Comparison of ENCODE assay signal across 1 cellular context in the genomic region with DNA sequence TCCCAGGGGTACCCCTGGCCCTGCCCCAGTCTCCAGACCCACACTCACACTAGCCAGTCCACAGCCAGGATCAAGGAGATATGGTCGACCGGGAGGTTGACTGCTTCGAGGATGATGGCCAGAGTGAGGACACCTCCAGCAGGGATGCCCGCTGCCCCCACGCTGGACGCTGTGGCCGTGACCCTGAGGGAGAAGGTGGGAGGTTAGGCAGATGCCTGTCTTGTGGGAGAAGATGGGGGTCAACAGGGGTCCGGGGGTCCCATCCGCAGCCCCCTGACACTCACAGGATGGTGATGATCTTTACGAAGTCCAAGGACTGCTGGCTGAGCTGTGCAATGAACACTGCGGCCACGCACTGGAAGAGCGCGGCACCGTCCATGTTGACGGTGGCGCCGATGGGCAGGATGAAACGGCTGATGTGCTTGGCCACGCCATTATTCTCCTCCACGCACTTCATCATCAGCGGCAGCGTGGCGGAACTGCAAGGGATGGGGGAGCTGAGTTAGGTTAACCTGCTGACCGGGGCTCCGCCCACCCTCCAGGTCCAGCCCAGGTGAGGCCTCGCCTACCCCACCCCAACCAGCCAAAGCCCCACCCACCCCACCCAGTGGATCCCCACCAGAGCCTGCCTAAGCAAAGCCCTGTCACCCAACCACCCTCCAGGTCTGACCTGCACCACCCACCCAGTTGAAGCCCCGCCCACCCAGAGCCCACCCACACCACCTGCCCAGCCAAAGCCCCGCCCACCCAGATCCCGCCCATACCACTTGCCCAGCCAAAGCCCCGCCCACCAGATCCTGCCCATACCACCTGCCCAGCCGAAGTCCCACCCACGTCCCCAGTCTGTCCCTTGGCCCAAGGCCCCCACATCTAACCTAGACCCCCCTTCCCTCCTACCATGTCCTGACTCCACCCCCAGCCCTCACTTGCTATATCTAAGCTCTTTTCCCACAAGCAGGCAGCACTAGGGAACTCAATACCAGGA.
TF ChIP-seq lines count a peak whose summit lies in the region.

No MANE protein-coding gene starts in this region.

TF ChIP-seq in HepG2, 621 proteins besides CTCF, POLR2A, EP300 and RAD21:
- TF ChIP-seq, protein P1, sequence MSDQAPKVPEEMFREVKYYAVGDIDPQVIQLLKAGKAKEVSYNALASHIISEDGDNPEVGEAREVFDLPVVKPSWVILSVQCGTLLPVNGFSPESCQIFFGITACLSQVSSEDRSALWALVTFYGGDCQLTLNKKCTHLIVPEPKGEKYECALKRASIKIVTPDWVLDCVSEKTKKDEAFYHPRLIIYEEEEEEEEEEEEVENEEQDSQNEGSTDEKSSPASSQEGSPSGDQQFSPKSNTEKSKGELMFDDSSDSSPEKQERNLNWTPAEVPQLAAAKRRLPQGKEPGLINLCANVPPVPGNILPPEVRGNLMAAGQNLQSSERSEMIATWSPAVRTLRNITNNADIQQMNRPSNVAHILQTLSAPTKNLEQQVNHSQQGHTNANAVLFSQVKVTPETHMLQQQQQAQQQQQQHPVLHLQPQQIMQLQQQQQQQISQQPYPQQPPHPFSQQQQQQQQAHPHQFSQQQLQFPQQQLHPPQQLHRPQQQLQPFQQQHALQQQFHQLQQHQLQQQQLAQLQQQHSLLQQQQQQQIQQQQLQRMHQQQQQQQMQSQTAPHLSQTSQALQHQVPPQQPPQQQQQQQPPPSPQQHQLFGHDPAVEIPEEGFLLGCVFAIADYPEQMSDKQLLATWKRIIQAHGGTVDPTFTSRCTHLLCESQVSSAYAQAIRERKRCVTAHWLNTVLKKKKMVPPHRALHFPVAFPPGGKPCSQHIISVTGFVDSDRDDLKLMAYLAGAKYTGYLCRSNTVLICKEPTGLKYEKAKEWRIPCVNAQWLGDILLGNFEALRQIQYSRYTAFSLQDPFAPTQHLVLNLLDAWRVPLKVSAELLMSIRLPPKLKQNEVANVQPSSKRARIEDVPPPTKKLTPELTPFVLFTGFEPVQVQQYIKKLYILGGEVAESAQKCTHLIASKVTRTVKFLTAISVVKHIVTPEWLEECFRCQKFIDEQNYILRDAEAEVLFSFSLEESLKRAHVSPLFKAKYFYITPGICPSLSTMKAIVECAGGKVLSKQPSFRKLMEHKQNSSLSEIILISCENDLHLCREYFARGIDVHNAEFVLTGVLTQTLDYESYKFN (CRISPR knock-in tag; conservative IDR thresholded peaks at IDR 0.05) = no peak
- TF ChIP-seq MNT (IDR thresholded peaks at IDR 0.05) (no peak), RBFOX2 (IDR thresholded peaks at IDR 0.05; ENCODE audit: low read depth, low read length) (peak; percentile 83), ZNF431 (CRISPR knock-in tag; IDR thresholded peaks at IDR 0.05; ENCODE audit: borderline replicate concordance, low read depth) (no peak), ATF1 (CRISPR knock-in tag; IDR thresholded peaks at IDR 0.05) (no peak), MED1 (CRISPR knock-in tag; IDR thresholded peaks at IDR 0.05) (no peak), MYC (CRISPR knock-in tag; IDR thresholded peaks at IDR 0.05; ENCODE audit: borderline replicate concordance) (no peak), AGO2 (optimal IDR thresholded peaks at IDR 0.05; ENCODE audit: low read depth, low read length) (peak; percentile 87), NFIB (CRISPR knock-in tag; IDR thresholded peaks at IDR 0.05; ENCODE audit: borderline replicate concordance) (no peak), HNRNPLL (IDR thresholded peaks at IDR 0.05; ENCODE audit: low read depth, low read length, poor library complexity, severe bottlenecking) (peak; percentile 19), SSRP1 (CRISPR knock-in tag; IDR thresholded peaks at IDR 0.05) (no peak), ZNF768 (CRISPR knock-in tag; IDR thresholded peaks at IDR 0.05) (peak; percentile 20; the same call in 1 of the 2 replicates), SOX5 (CRISPR knock-in tag; IDR thresholded peaks at IDR 0.05; ENCODE audit: borderline replicate concordance) (no peak), ESRRA (CRISPR knock-in tag; IDR thresholded peaks at IDR 0.05; ENCODE audit: low read depth) (no peak)
